8 cellular contexts compared by ENCODE assay signal in genomic region chr1:1306070-1306660, GRCh38. TPM values are rescaled to one million over a fixed set of nuclear protein-coding genes. Genes with fewer than 3 reads are reported as not detected.
DNase-seq lines count a peak whose midpoint lies in the region; ATAC-seq and TF ChIP-seq lines count a peak whose summit lies in the region.

No MANE protein-coding gene starts in this region.

- H3K4me1 Mint-ChIP-seq in chondrocyte (ENCODE audit: low read depth) (peaks cover 30% of the 10 kb centered on the region), neural crest cell (peaks cover 24% of the 10 kb centered on the region)

- peak overlapping the region; percentile 32 for H3K27ac Mint-ChIP-seq in chondrocyte (ENCODE audit: unreplicated experiment)
- no peak overlapping the region for H3K27ac Mint-ChIP-seq in neural crest cell (ENCODE audit: unreplicated experiment)

- H3K27me3 Mint-ChIP-seq in chondrocyte (ENCODE audit: low read depth) (no peaks in the 10 kb centered on the region), neural crest cell (ENCODE audit: low read depth) (no peaks in the 10 kb centered on the region)

- DNase-seq in GM03348 (ENCODE audit: low spot score), result peak; percentile 40
- DNase-seq in NCI-H2171 treated with DMSO at 0.1 percent for 48 hours (lab: John Stamatoyannopoulos, UW), result peak; percentile 61
- no peak for DNase-seq in chondrocyte (ENCODE audit: low spot score)
- DNase-seq in neural crest cell (ENCODE audit: low read depth, low spot score), result no peak
- no peak for DNase-seq in NOMO-1 treated with DMSO at 0.1 percent for 48 hours (lab: John Stamatoyannopoulos, UW; ENCODE audit: unreplicated experiment)

- ATAC-seq in GM21515 (IDR thresholded peaks at IDR 0.05; ENCODE audit: unreplicated experiment) (no peak), HG02970 (IDR thresholded peaks at IDR 0.05; ENCODE audit: low FRiP score, unreplicated experiment) (no peak), HG02763 (IDR thresholded peaks at IDR 0.05; ENCODE audit: unreplicated experiment) (no peak)

- no peaks in the 10 kb centered on the region for H3K36me3 Mint-ChIP-seq in chondrocyte (ENCODE audit: low read depth)
- H3K36me3 Mint-ChIP-seq in neural crest cell (ENCODE audit: low read depth), result no peaks in the 10 kb centered on the region

- no peaks in the 10 kb centered on the region for H3K9me3 Mint-ChIP-seq in chondrocyte (ENCODE audit: low read depth)
- H3K9me3 Mint-ChIP-seq in neural crest cell, result no peaks in the 10 kb centered on the region

- H3K4me3 Mint-ChIP-seq in chondrocyte (ENCODE audit: unreplicated experiment) (peak overlapping the region; percentile 82), neural crest cell (peak overlapping the region; percentile 90)

- TF ChIP-seq CTCF in chondrocyte (IDR thresholded peaks at IDR 0.05) (peak; percentile 42), neural crest cell (conservative IDR thresholded peaks at IDR 0.05) (no peak)

RNA-seq across cellular contexts. Expression of gene ACAP3, which starts 1.6 kb away (rescaled TPM):
- 51.9 to 77.5 TPM (median 57.5 TPM) in 3 replicates for total RNA-seq in chondrocyte
- 111 and 124 TPM in 2 replicates for total RNA-seq in neural crest cell

RNA-seq across cellular contexts. Expression of gene PUSL1, which starts 2.2 kb away (rescaled TPM):
- total RNA-seq in chondrocyte, result 21.6 to 22.3 TPM (median 22.1 TPM) in 3 replicates
- 26.3 and 27.9 TPM in 2 replicates for total RNA-seq in neural crest cell

RNA-seq across cellular contexts. Expression of gene INTS11, which starts 18.3 kb away (rescaled TPM):
- total RNA-seq in chondrocyte (67.3 to 87.0 TPM (median 73.8 TPM) in 3 replicates), neural crest cell (137 and 160 TPM in 2 replicates)

RNA-seq across cellular contexts. Expression of gene CPTP, which starts 18.4 kb away (rescaled TPM):
- total RNA-seq in chondrocyte (19.4 to 23.3 TPM (median 23.1 TPM) in 3 replicates), neural crest cell (18.9 and 19.8 TPM in 2 replicates)

RNA-seq across cellular contexts. Expression of gene TAS1R3, which starts 24.9 kb away (rescaled TPM):
- total RNA-seq in chondrocyte, result 0.28 to 0.68 TPM (median 0.37 TPM) in 3 replicates
- total RNA-seq in neural crest cell, result 0.64 and 0.68 TPM in 2 replicates

Comparison
In these comparisons a context has a peak if more than half of its experiments do, and no peak if none do; other contexts are left out.
1. DNase-seq: peak in GM03348 (single experiment) and NCI-H2171 treated with DMSO at 0.1 percent for 48 hours (single experiment); none in chondrocyte (single experiment), neural crest cell (single experiment) and NOMO-1 treated with DMSO at 0.1 percent for 48 hours (single experiment).